ENCODE assay signal across 21 cellular contexts in genomic region chr6:34866509-34866908, GRCh38.
"Had no signal": no experiment of that assay in that cellular context is flagged by ENCODE, and none has a peak within 500 bp of the region (broad histone marks: within the 10 kb centered on the region; RNA-seq: fewer than 3 reads in every experiment).

No MANE protein-coding gene starts in this region.

- H3K27ac Mint-ChIP-seq: activated CD4-positive, alpha-beta memory T cell treated with anti-CD3 and anti-CD28 coated beads for 36 hours; activated naive CD8-positive, alpha-beta T cell treated with anti-CD3 and anti-CD28 coated beads, Interleukin-2, amount 50 U/mL, for 24 hours; natural killer cell; stimulated activated naive CD8-positive, alpha-beta T cell treated with anti-CD3 and anti-CD28 coated beads, Interleukin-15, Interleukin-2, amounts not matched to agents 100 ng/mL and 50 ng/mL, for 24 hours had no signal

- H3K4me3 Mint-ChIP-seq: activated CD4-positive, alpha-beta memory T cell treated with anti-CD3 and anti-CD28 coated beads for 36 hours; activated naive CD8-positive, alpha-beta T cell treated with anti-CD3 and anti-CD28 coated beads, Interleukin-2, amount 50 U/mL, for 24 hours; natural killer cell; stimulated activated naive CD8-positive, alpha-beta T cell treated with anti-CD3 and anti-CD28 coated beads, Interleukin-15, Interleukin-2, amounts not matched to agents 100 ng/mL and 50 ng/mL, for 24 hours had no signal

- H3K9me3 ChIP-seq: left lung, thyroid gland had no signal

- H3K4me1 Mint-ChIP-seq: activated naive CD8-positive, alpha-beta T cell treated with anti-CD3 and anti-CD28 coated beads, Interleukin-2, amount 50 U/mL, for 24 hours had no signal

- H3K9me3 Mint-ChIP-seq: activated CD4-positive, alpha-beta memory T cell treated with anti-CD3 and anti-CD28 coated beads for 36 hours; activated naive CD8-positive, alpha-beta T cell treated with anti-CD3 and anti-CD28 coated beads, Interleukin-2, amount 50 U/mL, for 24 hours; natural killer cell; stimulated activated naive CD8-positive, alpha-beta T cell treated with anti-CD3 and anti-CD28 coated beads, Interleukin-15, Interleukin-2, amounts not matched to agents 100 ng/mL and 50 ng/mL, for 24 hours had no signal

- H3K36me3 Mint-ChIP-seq: natural killer cell had no signal

- H3K4me1 ChIP-seq: foreskin keratinocyte, left lung, thyroid gland had no signal

- ATAC-seq: activated naive CD8-positive, alpha-beta T cell treated with anti-CD3 and anti-CD28 coated beads, Interleukin-2, amount 50 U/mL, for 24 hours; foreskin keratinocyte; left lung; natural killer cell had no signal

- H3K27me3 Mint-ChIP-seq: activated CD4-positive, alpha-beta memory T cell treated with anti-CD3 and anti-CD28 coated beads for 36 hours; activated naive CD8-positive, alpha-beta T cell treated with anti-CD3 and anti-CD28 coated beads, Interleukin-2, amount 50 U/mL, for 24 hours; stimulated activated naive CD8-positive, alpha-beta T cell treated with anti-CD3 and anti-CD28 coated beads, Interleukin-15, Interleukin-2, amounts not matched to agents 100 ng/mL and 50 ng/mL, for 24 hours had no signal

- H3K4me3 ChIP-seq: left lung, thyroid gland had no signal

- H3K27ac ChIP-seq: foreskin keratinocyte, thyroid gland had no signal

- H3K27me3 ChIP-seq: foreskin keratinocyte, left lung, thyroid gland had no signal

- DNase-seq: activated CD4-positive, alpha-beta memory T cell treated with anti-CD3 and anti-CD28 coated beads for 36 hours; activated CD4-positive, alpha-beta T cell treated with anti-CD3 and anti-CD28 coated beads for 4 hours; activated CD4-positive, CD25-positive, alpha-beta regulatory T cell; activated naive CD4-positive, alpha-beta T cell treated with anti-CD3 and anti-CD28 coated beads, Interleukin-2, amount 50 U/mL, for 16 hours; activated naive CD8-positive, alpha-beta T cell treated with anti-CD3 and anti-CD28 coated beads, Interleukin-2, amount 50 U/mL, for 24 hours; activated T-cell treated with anti-CD3 and anti-CD28 coated beads, Interleukin-2, amount 50 U/mL, for 48 hours; cortex of kidney; erythroblast; foreskin keratinocyte; kidney; left lung; mammary epithelial cell; midbrain; natural killer cell; retina; stimulated activated CD4-positive, alpha-beta T cell treated with anti-CD3 and anti-CD28 coated beads, Interleukin-4, amount 100 ng/mL, for 4 hours; substantia nigra; T-helper 1 cell; T-helper 9 cell; thyroid gland had no signal
